Comparison of ENCODE assay signal across 8 cellular contexts in the genomic region with DNA sequence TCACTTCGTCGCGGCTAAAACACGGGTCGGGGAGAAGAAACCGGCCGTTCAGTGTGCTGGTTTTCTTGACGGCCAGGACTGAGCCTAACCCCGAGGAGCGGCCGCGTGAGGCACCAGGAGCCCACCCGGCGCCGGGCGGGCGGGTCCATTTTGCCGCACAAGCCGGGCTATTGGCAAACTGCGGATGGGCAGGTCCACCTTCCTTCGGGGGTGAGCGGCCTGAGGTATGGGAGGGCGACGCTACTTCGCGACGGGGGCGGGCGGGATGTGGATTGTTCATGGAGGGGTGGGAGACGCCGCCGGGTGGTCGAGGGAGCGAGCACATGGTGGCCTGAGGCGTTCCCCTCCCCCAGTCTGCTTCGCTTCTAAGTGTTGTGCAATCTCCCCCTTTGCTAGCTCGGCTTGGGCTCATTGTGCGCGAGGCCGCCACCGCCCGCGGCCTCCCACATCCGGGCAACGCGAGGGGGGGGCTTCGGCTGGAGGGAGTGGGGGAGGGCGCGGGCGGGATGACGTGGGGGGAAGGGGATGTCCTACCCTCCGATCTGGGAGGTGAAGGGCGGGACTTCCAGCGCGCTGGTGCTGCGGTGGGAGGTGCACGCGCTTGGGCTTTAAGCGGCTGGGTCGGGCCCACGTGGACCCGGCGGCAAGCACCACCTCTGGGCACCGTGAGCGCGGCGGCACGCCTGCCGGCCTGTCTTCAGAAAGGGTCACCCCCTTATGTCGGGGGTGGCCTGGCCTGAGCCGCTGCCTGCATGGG. TPM values are rescaled to one million over a fixed set of nuclear protein-coding genes. Genes with fewer than 3 reads are reported as not detected.
DNase-seq lines count a peak whose midpoint lies in the region; ATAC-seq and TF ChIP-seq lines count a peak whose summit lies in the region.

No MANE protein-coding gene starts in this region.

- peak overlapping the region; percentile 93 for H3K4me3 Mint-ChIP-seq in T-helper 17 cell

- H3K27me3 ChIP-seq in right atrium auricular region (no peaks in the 10 kb centered on the region), psoas muscle (ENCODE audit: insufficient read depth in 3 of 3, low read length in 2 of 3) (no peaks in the 10 kb centered on the region), upper lobe of right lung (no peaks in the 10 kb centered on the region)

- H3K27ac ChIP-seq in 22Rv1, result peak overlapping the region; percentile 99
- H3K27ac ChIP-seq in right atrium auricular region, result peak overlapping the region; percentile 100
- peak overlapping the region; percentile 100 for H3K27ac ChIP-seq in psoas muscle
- H3K27ac ChIP-seq in upper lobe of right lung, result peak overlapping the region; percentile 99

- TF ChIP-seq CTCF in 22Rv1 (IDR thresholded peaks at IDR 0.05), result no peak
- TF ChIP-seq CTCF in right atrium auricular region (IDR thresholded peaks at IDR 0.05), result peak in 1 of 2 donors; percentile 12
- no peak for TF ChIP-seq CTCF in psoas muscle (IDR thresholded peaks at IDR 0.05)
- no peak for TF ChIP-seq CTCF in upper lobe of right lung (IDR thresholded peaks at IDR 0.05)

- H3K27ac Mint-ChIP-seq in T-helper 17 cell, result peak overlapping the region; percentile 98

- H3K36me3 ChIP-seq in right atrium auricular region, result peaks cover 69% of the 10 kb centered on the region
- peaks cover 16 to 79% of the 10 kb centered on the region in 2 donors for H3K36me3 ChIP-seq in psoas muscle (ENCODE audit: insufficient read depth in 1 of 2, low read depth in 1 of 2)
- H3K36me3 ChIP-seq in upper lobe of right lung, result peaks cover 72% of the 10 kb centered on the region

- peaks cover 41% of the 10 kb centered on the region for H3K4me1 Mint-ChIP-seq in T-helper 17 cell

- no peaks in the 10 kb centered on the region for H3K27me3 Mint-ChIP-seq in T-helper 17 cell

- peak; percentile 34 for ATAC-seq in GM18511 (IDR thresholded peaks at IDR 0.05; ENCODE audit: unreplicated experiment)
- ATAC-seq in T-helper 17 cell, result peak; percentile 54
- ATAC-seq in psoas muscle, result peak; percentile 65 to 79 (median 68)
- ATAC-seq in upper lobe of right lung, result peak; percentile 81

- H3K4me1 ChIP-seq in right atrium auricular region (peaks cover 0 to 40% of the 10 kb centered on the region in 2 donors), psoas muscle (peaks cover 38% of the 10 kb centered on the region), upper lobe of right lung (peaks cover 42% of the 10 kb centered on the region)

- peaks cover 7% of the 10 kb centered on the region for H3K36me3 Mint-ChIP-seq in T-helper 17 cell (ENCODE audit: low read depth)

- intact Hi-C loops in psoas muscle (cut with DNase I), result no loop called here
- intact Hi-C loops in upper lobe of right lung (cut with DNase I), result no loop called here

- peak overlapping the region; percentile 100 for H3K4me3 ChIP-seq in right atrium auricular region
- H3K4me3 ChIP-seq in psoas muscle, result peak overlapping the region; percentile 100
- H3K4me3 ChIP-seq in upper lobe of right lung, result peak overlapping the region; percentile 99

- DNase-seq in NCI-H1092 (lab: John Stamatoyannopoulos, UW), result peak; percentile 58
- peak; percentile 83 to 89 (median 87) for DNase-seq in T-helper 17 cell
- DNase-seq in amygdala (lab: John Stamatoyannopoulos, UW), result peak in 54 of 56 donors; percentile 47 to 89 (median 78)
- DNase-seq in right atrium auricular region (ENCODE audit: low spot score), result peak; percentile 90
- DNase-seq in psoas muscle, result peak; percentile 92 to 95
- peak; percentile 95 for DNase-seq in upper lobe of right lung

- 0% methylated on average over 57 to 71 of the region's 71 CpGs for WGBS in psoas muscle, 3 donors

- H3K9me3 ChIP-seq in T-helper 17 cell (ENCODE audit: control insufficient read depth, low read length, poor library complexity, severe bottlenecking), result no peaks in the 10 kb centered on the region
- H3K9me3 ChIP-seq in right atrium auricular region, result no peaks in the 10 kb centered on the region
- no peaks in the 10 kb centered on the region for H3K9me3 ChIP-seq in psoas muscle
- no peaks in the 10 kb centered on the region for H3K9me3 ChIP-seq in upper lobe of right lung

RNA-seq across cellular contexts. Expression of a gene that starts 5.9 kb away (rescaled TPM):
- total RNA-seq in T-helper 17 cell, result 1 to 10 TPM; 3.9 to 8.1 TPM
- 10 to 100 TPM; 16.2 to 54.2 TPM for total RNA-seq in right atrium auricular region
- total RNA-seq in psoas muscle, result 10 to 100 TPM; 15.8 to 38.4 (median 26.4) TPM
- 100 to 1,000 TPM in 1 of 3 donors, 10 to 100 TPM in 2; 16.5 to 298 (median 21.8) TPM for polyA plus RNA-seq in psoas muscle
- 398 TPM for total RNA-seq in upper lobe of right lung

RNA-seq across cellular contexts. Expression of a gene that starts 10.2 kb away (rescaled TPM):
- total RNA-seq in T-helper 17 cell (10 to 100 TPM; 28.9 to 32.7 TPM), right atrium auricular region (10 to 100 TPM; 55.4 to 81.1 TPM), psoas muscle (10 to 100 TPM; 19.3 to 40.6 (median 34.1) TPM), upper lobe of right lung (58.2 TPM)
- 100 to 1,000 TPM in 1 of 3 donors, 10 to 100 TPM in 2; 53.6 to 147 (median 77.8) TPM for polyA plus RNA-seq in psoas muscle

RNA-seq across cellular contexts. Expression of a gene that starts 11.8 kb away (rescaled TPM):
- 10 to 100 TPM; 33.4 to 37.0 TPM for total RNA-seq in T-helper 17 cell
- 10 to 100 TPM; 45.9 to 56.1 TPM for total RNA-seq in right atrium auricular region
- 10 to 100 TPM; 24.0 to 40.7 (median 38.3) TPM for total RNA-seq in psoas muscle
- 10 to 100 TPM; 44.1 to 90.5 (median 76.1) TPM for polyA plus RNA-seq in psoas muscle
- total RNA-seq in upper lobe of right lung, result 57.6 TPM

RNA-seq across cellular contexts. Expression of a gene that starts 15.0 kb away (rescaled TPM):
- total RNA-seq in T-helper 17 cell, result 1 to 10 TPM; 2.9 to 3.1 TPM
- total RNA-seq in right atrium auricular region, result 10 to 100 TPM; 11.0 to 16.9 TPM
- total RNA-seq in psoas muscle, result 1 to 10 TPM; 4.0 to 5.4 (median 4.5) TPM
- 1 to 10 TPM; 2.8 to 4.3 (median 3.1) TPM for polyA plus RNA-seq in psoas muscle
- 101 TPM for total RNA-seq in upper lobe of right lung

RNA-seq across cellular contexts. Expression of a gene that starts 16.4 kb away (rescaled TPM):
- total RNA-seq in T-helper 17 cell (not detected), right atrium auricular region (10 to 100 TPM in 1 of 2 donors, 1 to 10 TPM in 1; 5.6 to 11.5 TPM), psoas muscle (under 1 TPM; 0.19 to 0.71 (median 0.28) TPM), upper lobe of right lung (0.67 TPM)
- polyA plus RNA-seq in psoas muscle, result under 1 TPM; 0.11 to 0.20 (median 0.17) TPM

Comparison
In these comparisons a context has a peak if more than half of its experiments do, and no peak if none do; other contexts are left out.
1. Peak in every context shown above with its lines: DNase-seq, ATAC-seq, H3K4me3 ChIP-seq and H3K27ac ChIP-seq.